ENCODE assay signal across 8 cellular contexts in genomic region chr1:210143465-210144062, GRCh38.
DNase-seq lines count a peak whose midpoint lies in the region; ATAC-seq and TF ChIP-seq lines count a peak whose summit lies in the region.

No MANE protein-coding gene starts in this region.

- H3K4me1 Mint-ChIP-seq in stimulated activated effector memory CD8-positive, alpha-beta T cell treated with anti-CD3 and anti-CD28 coated beads, Interleukin-12 subunit alpha, Interleukin-12 subunit beta, amount 100 ng/mL, for 72 hours: no peaks in the 10 kb centered on the region

- no peak overlapping the region for H3K27ac Mint-ChIP-seq in stimulated activated effector memory CD8-positive, alpha-beta T cell treated with anti-CD3 and anti-CD28 coated beads, Interleukin-12 subunit alpha, Interleukin-12 subunit beta, amount 100 ng/mL, for 72 hours

- intact Hi-C loops in dorsolateral prefrontal cortex (cut with DNase I): loop anchor here (2.0 to 10.0 kb wide), 4 partner anchors 91 to 261 kb away; partner anchors contain the start of gene SERTAD4 (in 1 of the 2)

- H3K27ac ChIP-seq in VCaP: no peak overlapping the region
- no peak overlapping the region for H3K27ac ChIP-seq in dorsolateral prefrontal cortex

- no peaks in the 10 kb centered on the region for H3K9me3 Mint-ChIP-seq in stimulated activated effector memory CD8-positive, alpha-beta T cell treated with anti-CD3 and anti-CD28 coated beads, Interleukin-12 subunit alpha, Interleukin-12 subunit beta, amount 100 ng/mL, for 72 hours

- no peaks in the 10 kb centered on the region for H3K36me3 Mint-ChIP-seq in stimulated activated effector memory CD8-positive, alpha-beta T cell treated with anti-CD3 and anti-CD28 coated beads, Interleukin-12 subunit alpha, Interleukin-12 subunit beta, amount 100 ng/mL, for 72 hours

- no peak overlapping the region for H3K4me3 Mint-ChIP-seq in stimulated activated effector memory CD8-positive, alpha-beta T cell treated with anti-CD3 and anti-CD28 coated beads, Interleukin-12 subunit alpha, Interleukin-12 subunit beta, amount 100 ng/mL, for 72 hours

- no peaks in the 10 kb centered on the region for H3K27me3 ChIP-seq in dorsolateral prefrontal cortex

- ATAC-seq in stimulated activated effector memory CD8-positive, alpha-beta T cell treated with anti-CD3 and anti-CD28 coated beads, Interleukin-12 subunit alpha, Interleukin-12 subunit beta, amount 100 ng/mL, for 72 hours: no peak

- TF ChIP-seq CTCF in VCaP (conservative IDR thresholded peaks at IDR 0.05) (peak; percentile 81), dorsolateral prefrontal cortex (IDR thresholded peaks at IDR 0.05 in 54 of 56, conservative IDR thresholded peaks at IDR 0.05 in 2 of 56; ENCODE audit: low read depth in 1 of 56, partially characterized antibody in 56 of 56) (peak; percentile 64 to 91 (median 78))

- DNase-seq in activated T-cell treated with anti-CD3 and anti-CD28 coated beads for 1 hour (ENCODE audit: low read depth) (peak; percentile 11), NCI-H146 (lab: John Stamatoyannopoulos, UW) (peak; percentile 48), dorsolateral prefrontal cortex (peak; percentile 44 to 89 (median 61)), medulla oblongata (ENCODE audit: extremely low spot score) (peak; percentile 80), DMS79 treated with DMSO at 0.1 percent for 48 hours (lab: John Stamatoyannopoulos, UW) (no peak)
- no peak for DNase-seq in activated T-cell treated with anti-CD3 and anti-CD28 coated beads, Interleukin-2, amount 50 U/mL, for 1 hour
- peak; percentile 11 to 75 for DNase-seq in stimulated activated effector memory CD8-positive, alpha-beta T cell treated with anti-CD3 and anti-CD28 coated beads, Interleukin-12 subunit alpha, Interleukin-12 subunit beta, amount 100 ng/mL, for 72 hours (ENCODE audit: low spot score in 2 of 2)

- no peak overlapping the region for H3K4me3 ChIP-seq in dorsolateral prefrontal cortex

Comparison
In these comparisons a context has a peak if more than half of its experiments do, and no peak if none do; other contexts are left out.
1. DNase-seq: peak in activated T-cell treated with anti-CD3 and anti-CD28 coated beads for 1 hour (single experiment), NCI-H146 (single experiment), dorsolateral prefrontal cortex (10 of 10), medulla oblongata (single experiment) and stimulated activated effector memory CD8-positive, alpha-beta T cell treated with anti-CD3 and anti-CD28 coated beads, Interleukin-12 subunit alpha, Interleukin-12 subunit beta, amount 100 ng/mL, for 72 hours (2 of 2); none in activated T-cell treated with anti-CD3 and anti-CD28 coated beads, Interleukin-2, amount 50 U/mL, for 1 hour (single experiment) and DMS79 treated with DMSO at 0.1 percent for 48 hours (single experiment).